ENCODE assay signal across 1 cellular context in the genomic region with DNA sequence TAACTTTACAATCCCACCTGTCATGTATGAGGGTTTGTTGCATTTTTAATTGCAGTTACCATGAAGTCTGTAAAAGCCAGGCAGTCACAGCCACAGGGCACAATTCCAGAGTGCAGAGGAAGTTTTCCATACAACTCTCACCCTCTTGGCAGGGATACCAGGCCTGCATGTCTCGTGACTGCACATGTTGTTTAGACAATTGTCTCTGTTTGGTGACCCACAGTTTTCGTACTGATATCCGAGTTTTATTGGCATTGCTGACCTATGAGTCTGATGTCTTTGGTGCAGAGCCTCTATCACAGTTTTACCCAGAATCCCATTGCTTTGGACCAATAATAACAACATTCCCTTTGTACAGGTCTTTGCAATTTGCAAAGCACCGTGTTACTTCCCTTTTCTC.
TF ChIP-seq lines count a peak whose summit lies in the region.

No MANE protein-coding gene starts in this region.

TF ChIP-seq in HepG2, 621 proteins besides CTCF, POLR2A, EP300 and RAD21:
- TF ChIP-seq ZNF34 (CRISPR knock-in tag; IDR thresholded peaks at IDR 0.05; ENCODE audit: borderline replicate concordance), result no peak
- TF ChIP-seq ZNF335 (CRISPR knock-in tag; IDR thresholded peaks at IDR 0.05), result no peak
- TF ChIP-seq MAFF (IDR thresholded peaks at IDR 0.05; ENCODE audit: low read depth, low read length), result no peak
- TF ChIP-seq ZNF549 (CRISPR knock-in tag; IDR thresholded peaks at IDR 0.05), result no peak
- no peak for TF ChIP-seq ZNF781 (CRISPR knock-in tag; IDR thresholded peaks at IDR 0.05; ENCODE audit: borderline replicate concordance, not compliant biosample characterization)
- no peak for TF ChIP-seq NFYC (CRISPR knock-in tag; IDR thresholded peaks at IDR 0.05)
- TF ChIP-seq, protein P1, sequence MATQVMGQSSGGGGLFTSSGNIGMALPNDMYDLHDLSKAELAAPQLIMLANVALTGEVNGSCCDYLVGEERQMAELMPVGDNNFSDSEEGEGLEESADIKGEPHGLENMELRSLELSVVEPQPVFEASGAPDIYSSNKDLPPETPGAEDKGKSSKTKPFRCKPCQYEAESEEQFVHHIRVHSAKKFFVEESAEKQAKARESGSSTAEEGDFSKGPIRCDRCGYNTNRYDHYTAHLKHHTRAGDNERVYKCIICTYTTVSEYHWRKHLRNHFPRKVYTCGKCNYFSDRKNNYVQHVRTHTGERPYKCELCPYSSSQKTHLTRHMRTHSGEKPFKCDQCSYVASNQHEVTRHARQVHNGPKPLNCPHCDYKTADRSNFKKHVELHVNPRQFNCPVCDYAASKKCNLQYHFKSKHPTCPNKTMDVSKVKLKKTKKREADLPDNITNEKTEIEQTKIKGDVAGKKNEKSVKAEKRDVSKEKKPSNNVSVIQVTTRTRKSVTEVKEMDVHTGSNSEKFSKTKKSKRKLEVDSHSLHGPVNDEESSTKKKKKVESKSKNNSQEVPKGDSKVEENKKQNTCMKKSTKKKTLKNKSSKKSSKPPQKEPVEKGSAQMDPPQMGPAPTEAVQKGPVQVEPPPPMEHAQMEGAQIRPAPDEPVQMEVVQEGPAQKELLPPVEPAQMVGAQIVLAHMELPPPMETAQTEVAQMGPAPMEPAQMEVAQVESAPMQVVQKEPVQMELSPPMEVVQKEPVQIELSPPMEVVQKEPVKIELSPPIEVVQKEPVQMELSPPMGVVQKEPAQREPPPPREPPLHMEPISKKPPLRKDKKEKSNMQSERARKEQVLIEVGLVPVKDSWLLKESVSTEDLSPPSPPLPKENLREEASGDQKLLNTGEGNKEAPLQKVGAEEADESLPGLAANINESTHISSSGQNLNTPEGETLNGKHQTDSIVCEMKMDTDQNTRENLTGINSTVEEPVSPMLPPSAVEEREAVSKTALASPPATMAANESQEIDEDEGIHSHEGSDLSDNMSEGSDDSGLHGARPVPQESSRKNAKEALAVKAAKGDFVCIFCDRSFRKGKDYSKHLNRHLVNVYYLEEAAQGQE (IDR thresholded peaks at IDR 0.05; ENCODE audit: borderline replicate concordance in 1 of 2, low read depth in 1 of 2, low read length in 2 of 2), result no peak
- TF ChIP-seq, protein P2, sequence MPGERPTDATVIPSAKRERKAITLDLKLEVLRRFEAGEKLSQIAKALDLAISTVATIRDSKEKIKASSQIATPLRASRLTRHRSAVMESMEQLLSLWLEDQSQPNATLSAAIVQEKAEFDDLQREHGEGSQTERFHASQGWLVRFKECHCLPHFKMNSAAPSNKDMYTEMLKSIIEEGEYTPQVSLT (CRISPR knock-in tag; IDR thresholded peaks at IDR 0.05; ENCODE audit: borderline replicate concordance, low read depth), result no peak
- TF ChIP-seq RFXANK (CRISPR knock-in tag; IDR thresholded peaks at IDR 0.05), result no peak
- no peak for TF ChIP-seq SUZ12 (IDR thresholded peaks at IDR 0.05; ENCODE audit: low read depth, low read length)
- TF ChIP-seq, protein P3, sequence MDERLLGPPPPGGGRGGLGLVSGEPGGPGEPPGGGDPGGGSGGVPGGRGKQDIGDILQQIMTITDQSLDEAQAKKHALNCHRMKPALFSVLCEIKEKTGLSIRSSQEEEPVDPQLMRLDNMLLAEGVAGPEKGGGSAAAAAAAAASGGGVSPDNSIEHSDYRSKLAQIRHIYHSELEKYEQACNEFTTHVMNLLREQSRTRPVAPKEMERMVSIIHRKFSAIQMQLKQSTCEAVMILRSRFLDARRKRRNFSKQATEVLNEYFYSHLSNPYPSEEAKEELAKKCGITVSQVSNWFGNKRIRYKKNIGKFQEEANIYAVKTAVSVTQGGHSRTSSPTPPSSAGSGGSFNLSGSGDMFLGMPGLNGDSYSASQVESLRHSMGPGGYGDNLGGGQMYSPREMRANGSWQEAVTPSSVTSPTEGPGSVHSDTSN (CRISPR knock-in tag; IDR thresholded peaks at IDR 0.05), result no peak
- TF ChIP-seq, protein P4, sequence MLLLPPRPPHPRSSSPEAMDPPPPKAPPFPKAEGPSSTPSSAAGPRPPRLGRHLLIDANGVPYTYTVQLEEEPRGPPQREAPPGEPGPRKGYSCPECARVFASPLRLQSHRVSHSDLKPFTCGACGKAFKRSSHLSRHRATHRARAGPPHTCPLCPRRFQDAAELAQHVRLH (CRISPR knock-in tag; IDR thresholded peaks at IDR 0.05; ENCODE audit: borderline replicate concordance, low read depth), result no peak
- no peak for TF ChIP-seq ZNF205 (CRISPR knock-in tag; IDR thresholded peaks at IDR 0.05)
- TF ChIP-seq AKAP8 (CRISPR knock-in tag; IDR thresholded peaks at IDR 0.05), result no peak
- TF ChIP-seq MLLT10 (CRISPR knock-in tag; IDR thresholded peaks at IDR 0.05), result no peak
- no peak for TF ChIP-seq DMAP1 (CRISPR knock-in tag; IDR thresholded peaks at IDR 0.05)
- TF ChIP-seq AGO1 (IDR thresholded peaks at IDR 0.05; ENCODE audit: low read depth, low read length, poor library complexity, severe bottlenecking), result no peak
